Comparison of ENCODE assay signal across 1 cellular context in genomic region chr4:105162123-105162796, GRCh38.
TF ChIP-seq lines count a peak whose summit lies in the region.

No MANE protein-coding gene starts in this region.

TF ChIP-seq in GM12878, 131 proteins besides CTCF, POLR2A, EP300 and RAD21:
- no peak for TF ChIP-seq ZNF687 (IDR thresholded peaks at IDR 0.05)
- 0 out of 2 replicates have a peak, but pooled peaks have one; percentile 22 for TF ChIP-seq MEF2A (IDR thresholded peaks at IDR 0.05; ENCODE audit: insufficient read depth, low read depth, low read length)
